In the genomic region with DNA sequence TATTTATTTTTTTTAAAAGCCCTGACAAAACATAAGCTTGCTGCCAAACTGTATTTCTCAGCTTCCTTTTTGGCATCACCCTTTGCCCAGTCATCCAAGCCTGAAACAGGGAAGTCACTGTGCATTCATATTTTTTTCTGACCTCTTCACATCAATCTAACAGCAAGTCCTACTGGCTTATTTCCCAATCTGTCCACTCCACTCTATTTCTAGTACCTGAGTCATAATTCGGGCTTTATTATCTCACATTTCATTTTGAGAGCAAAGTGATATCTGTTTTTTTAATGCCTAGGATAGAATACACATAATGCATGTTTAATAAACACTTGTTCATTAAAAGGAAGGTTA, we compare ENCODE assay signal across 8 cellular contexts. TPM values are rescaled to one million over a fixed set of nuclear protein-coding genes. Genes with fewer than 3 reads are reported as not detected.
A peak's percentile ranks its signal among the peaks of the same experiment; 100 is the strongest.
DNase-seq lines count a peak whose midpoint lies in the region; ATAC-seq and TF ChIP-seq lines count a peak whose summit lies in the region.

No MANE protein-coding gene starts in this region.

- TF ChIP-seq RAD21 in liver (IDR thresholded peaks at IDR 0.05): no peak

- H3K4me3 ChIP-seq in body of pancreas: no peak overlapping the region
- H3K4me3 ChIP-seq in liver (ENCODE audit: low read depth in 1 of 3, low read length in 3 of 3): no peak overlapping the region
- no peak overlapping the region for H3K4me3 ChIP-seq in vagina
- H3K4me3 ChIP-seq in effector memory CD4-positive, alpha-beta T cell (ENCODE audit: insufficient read depth, low read depth, low read length, poor library complexity, severe bottlenecking): no peak overlapping the region

- H3K27me3 ChIP-seq in body of pancreas (no peaks in the 10 kb centered on the region), liver (ENCODE audit: control insufficient read depth in 4 of 4, insufficient read depth in 4 of 4, low read length in 3 of 4) (no peaks in the 10 kb centered on the region), vagina (no peaks in the 10 kb centered on the region)
- H3K27me3 ChIP-seq in effector memory CD4-positive, alpha-beta T cell (replicated peaks; ENCODE audit: control insufficient read depth, insufficient read depth, low read length, poor library complexity, severe bottlenecking): no peaks in the 10 kb centered on the region

- H3K27ac ChIP-seq in body of pancreas (peak overlapping the region in 3 of 4 donors; percentile 43 to 89 (median 47)), liver (ENCODE audit: low read depth in 1 of 2, low read length in 2 of 2) (peak overlapping the region; percentile 65 to 72), vagina (no peak overlapping the region)
- no peak overlapping the region for H3K27ac ChIP-seq in effector memory CD4-positive, alpha-beta T cell (ENCODE audit: insufficient read depth, low read length, poor library complexity, severe bottlenecking)

- H3K9ac ChIP-seq in liver (ENCODE audit: low read depth in 1 of 2, low read length in 2 of 2): no peak overlapping the region

- TF ChIP-seq CTCF in body of pancreas (IDR thresholded peaks at IDR 0.05) (no peak), liver (IDR thresholded peaks at IDR 0.05; ENCODE audit: low read depth, low read length, missing input control) (no peak), vagina (IDR thresholded peaks at IDR 0.05) (no peak)

- DNase-seq in AG20443 (ENCODE audit: low spot score): peak; percentile 68
- DNase-seq in NCI-H1092 treated with DMSO at 0.1 percent for 48 hours (lab: John Stamatoyannopoulos, UW): peak; percentile 96
- DNase-seq in body of pancreas: peak; percentile 25 to 72 (median 39)
- DNase-seq in vagina (ENCODE audit: extremely low spot score in 2 of 2): no peak
- DNase-seq in activated naive CD4-positive, alpha-beta T cell treated with anti-CD3 and anti-CD28 coated beads, Interleukin-2, amount 50 U/mL, for 16 hours: no peak
- no peak for DNase-seq in effector memory CD4-positive, alpha-beta T cell
- DNase-seq in iPS-NIHi7 (ENCODE audit: extremely low spot score): no peak

- ATAC-seq in body of pancreas: peak; percentile 80

- H3K36me3 ChIP-seq in body of pancreas (replicated peaks in 1 of 2; ENCODE audit: insufficient read depth in 1 of 2, low read depth in 2 of 2) (no peaks in the 10 kb centered on the region), liver (ENCODE audit: control insufficient read depth in 4 of 4, insufficient read depth in 3 of 4, low read depth in 1 of 4, low read length in 3 of 4) (peaks cover 0 to 23% (median 9%) of the 10 kb centered on the region in 4 donors), vagina (no peaks in the 10 kb centered on the region)
- no peaks in the 10 kb centered on the region for H3K36me3 ChIP-seq in effector memory CD4-positive, alpha-beta T cell (ENCODE audit: control insufficient read depth, insufficient read depth, low read length)

- no peaks in the 10 kb centered on the region for H3K9me3 ChIP-seq in body of pancreas
- H3K9me3 ChIP-seq in liver (ENCODE audit: control insufficient read depth in 4 of 4, low read length in 3 of 4): no peaks in the 10 kb centered on the region
- H3K9me3 ChIP-seq in vagina: no peaks in the 10 kb centered on the region
- no peaks in the 10 kb centered on the region for H3K9me3 ChIP-seq in effector memory CD4-positive, alpha-beta T cell (ENCODE audit: control insufficient read depth, low read length)

- intact Hi-C loops in body of pancreas (cut with DNase I): no loop called here
- intact Hi-C loops in vagina (cut with DNase I): no loop called here

- 3 to 6% methylated on average over 1 of the region's 1 CpG for WGBS in body of pancreas, 2 donors
- WGBS in liver: 39% methylated on average over 1 of the region's 1 CpG

- peaks cover 46% of the 10 kb centered on the region for H3K4me1 ChIP-seq in body of pancreas
- H3K4me1 ChIP-seq in liver (ENCODE audit: control insufficient read depth in 4 of 4, insufficient read depth in 4 of 4, low read length in 3 of 4): peaks cover 12 to 45% (median 26%) of the 10 kb centered on the region in 4 donors
- peaks cover 15% of the 10 kb centered on the region for H3K4me1 ChIP-seq in vagina
- H3K4me1 ChIP-seq in effector memory CD4-positive, alpha-beta T cell (ENCODE audit: control insufficient read depth, insufficient read depth, low read length, poor library complexity, severe bottlenecking): no peaks in the 10 kb centered on the region

- no peak for TF ChIP-seq POLR2A in body of pancreas (IDR thresholded peaks at IDR 0.05)
- TF ChIP-seq POLR2A in vagina (IDR thresholded peaks at IDR 0.05): no peak

TF ChIP-seq in liver, 16 proteins besides CTCF, POLR2A, EP300 and RAD21:
- TF ChIP-seq JUND (IDR thresholded peaks at IDR 0.05): peak in 1 of 2 donors; percentile 52
- peak; percentile 57 for TF ChIP-seq NR2F2 (IDR thresholded peaks at IDR 0.05)
- TF ChIP-seq YY1 (IDR thresholded peaks at IDR 0.05): no peak
TF ChIP-seq in liver: peak in this region for 2.

RNA-seq across cellular contexts. Expression of gene HNMT, which starts 5.1 kb away (rescaled TPM):
- 10 to 100 TPM; 37.2 to 52.1 TPM for total RNA-seq in body of pancreas
- 100 to 1,000 TPM in 1 of 2 donors, 10 to 100 TPM in 1; 93.6 to 103 TPM for total RNA-seq in liver
- polyA plus RNA-seq in liver: 10 to 100 TPM; 44.4 to 63.4 TPM
- 18.9 TPM for total RNA-seq in vagina

Comparison
In these comparisons a context has a peak if more than half of its experiments do, and no peak if none do; other contexts are left out.
1. DNase-seq: peak in AG20443 (single experiment), NCI-H1092 treated with DMSO at 0.1 percent for 48 hours (single experiment) and body of pancreas (4 of 4); none in vagina (0 of 2), activated naive CD4-positive, alpha-beta T cell treated with anti-CD3 and anti-CD28 coated beads, Interleukin-2, amount 50 U/mL, for 16 hours (single experiment), effector memory CD4-positive, alpha-beta T cell (0 of 3) and iPS-NIHi7 (single experiment).
2. H3K27ac ChIP-seq: peak in body of pancreas (3 of 4) and liver (2 of 2); none in vagina (single experiment) and effector memory CD4-positive, alpha-beta T cell (single experiment).